16 cellular contexts compared by ENCODE assay signal in the genomic region with DNA sequence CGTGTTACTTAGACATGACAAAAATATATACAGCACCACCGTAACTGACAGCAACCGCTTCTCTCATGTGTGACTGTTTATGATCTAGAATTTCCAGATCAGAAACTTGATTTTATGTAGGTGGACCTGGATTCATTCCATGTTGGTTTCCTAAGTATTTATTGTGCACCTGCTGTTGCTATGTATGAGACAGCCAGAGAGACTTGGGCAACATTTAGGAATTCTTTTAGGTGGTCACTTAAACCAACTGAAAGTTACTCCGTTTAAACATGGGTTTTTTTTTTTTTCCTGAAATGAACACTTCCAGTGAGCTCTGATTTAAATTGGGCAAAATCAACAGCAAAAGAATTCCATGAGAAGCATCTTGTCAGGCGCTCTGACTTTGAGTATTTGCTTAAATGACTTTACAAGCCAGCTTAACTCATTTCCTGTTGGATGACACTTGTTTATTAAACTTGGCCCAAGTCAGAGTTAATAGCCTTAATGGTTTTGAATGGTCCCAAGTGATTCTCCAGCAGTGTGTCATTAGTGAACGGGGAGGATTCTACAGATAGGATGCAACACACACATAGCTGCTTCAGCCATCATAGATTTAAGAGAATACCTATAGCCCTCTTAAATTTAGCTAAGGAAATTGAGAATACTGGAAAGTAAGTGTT. TPM values are rescaled to one million over a fixed set of nuclear protein-coding genes. Genes with fewer than 3 reads are reported as not detected.
DNase-seq lines count a peak whose midpoint lies in the region; ATAC-seq, FAIRE-seq and TF ChIP-seq lines count a peak whose summit lies in the region.
"Had no signal": no experiment of that assay in that cellular context is flagged by ENCODE, and none has a peak within 500 bp of the region (broad histone marks: within the 10 kb centered on the region; RNA-seq: fewer than 3 reads in every experiment).

No MANE protein-coding gene starts in this region.

- no peak overlapping the region for H2BK20ac ChIP-seq in H1 (ENCODE audit: low read length)

- CTCF ChIA-PET in H1 (lab: Charles Lee; ENCODE audit: partially characterized antibody): interaction anchor here (1.1 to 1.6 kb wide), 3 partner anchors 14 to 52 kb away, joined by 3 to 5 read pairs (median 4); no protein-coding TSS in a partner anchor

- H3K23me2 ChIP-seq in H1 (ENCODE audit: low read depth, low read length): no peaks in the 10 kb centered on the region

- H3K56ac ChIP-seq in H1 (replicated peaks; ENCODE audit: insufficient read length, low read depth, low read length): no peak overlapping the region

- H2BK120ac ChIP-seq in H1 (replicated peaks; ENCODE audit: low read depth, low read length) (no peak overlapping the region), mesenchymal stem cell (ENCODE audit: low read depth, low read length) (no peak overlapping the region)

- H2BK15ac ChIP-seq in H1 (ENCODE audit: low read length) (no peak overlapping the region), mesenchymal stem cell (ENCODE audit: low read depth, poor library complexity, severe bottlenecking) (no peak overlapping the region)

- no peaks in the 10 kb centered on the region for H3K36me3 ChIP-seq in H1 (ENCODE audit: control insufficient read depth in 2 of 4, insufficient read depth in 4 of 4, low read length in 3 of 4)
- H3K36me3 ChIP-seq in mesenchymal stem cell (ENCODE audit: control insufficient read depth in 1 of 2, insufficient read depth in 2 of 2, low read depth in 1 of 2, low read length in 2 of 2): no peaks in the 10 kb centered on the region

- ATAC-seq in HG03095 (IDR thresholded peaks at IDR 0.05; ENCODE audit: unreplicated experiment) (no peak), HG03108 (IDR thresholded peaks at IDR 0.05; ENCODE audit: unreplicated experiment) (no peak)

- no peak overlapping the region for H4K5ac ChIP-seq in H1 (ENCODE audit: insufficient read length, low read depth, low read length)

- no peaks in the 10 kb centered on the region for H3K27me3 ChIP-seq in H1 (replicated peaks in 1 of 4; ENCODE audit: control insufficient read depth in 3 of 4, extremely low read depth in 1 of 4, insufficient read depth in 3 of 4, low read length in 3 of 4)
- H3K27me3 ChIP-seq in mesenchymal stem cell (ENCODE audit: control insufficient read depth in 1 of 2, insufficient read depth in 1 of 2, low read length in 2 of 2): no peaks in the 10 kb centered on the region

- H3K79me1 ChIP-seq in H1 (ENCODE audit: low read depth, low read length): no peaks in the 10 kb centered on the region
- peaks cover 7% of the 10 kb centered on the region for H3K79me1 ChIP-seq in mesenchymal stem cell (replicated peaks; ENCODE audit: low read length, poor library complexity, severe bottlenecking)

- H3K27ac ChIP-seq in H1 (ENCODE audit: low read depth, low read length): no peak overlapping the region
- peak overlapping the region; percentile 94 for H3K27ac ChIP-seq in mesenchymal stem cell (ENCODE audit: low read length, poor library complexity, severe bottlenecking)

- FAIRE-seq in H1 (lab: Jason Lieb, UNC): peak; percentile 24
- FAIRE-seq: colon had no signal

- no peak overlapping the region for H2AFZ ChIP-seq in H1 (ENCODE audit: low read length)
- no peak overlapping the region for H2AFZ ChIP-seq in mesenchymal stem cell (ENCODE audit: low read depth, low read length)

- 79% methylated on average over 6 of the region's 6 CpGs; no CpG with 5 or more reads in 1 of the 2 experiments for WGBS in H1 (ENCODE audit: extremely low coverage in 1 of 2, insufficient coverage in 1 of 2, insufficient read length in 1 of 2, insufficient replicate concordance in 2 of 2, low coverage in 1 of 2, low lambda C conversion rate in 2 of 2, missing lambda C conversion rate in 1 of 2), 2 experiments
- WGBS in mesenchymal stem cell: 31% methylated on average over 5 of the region's 6 CpGs

- no peak overlapping the region for H3K18ac ChIP-seq in H1 (ENCODE audit: extremely low read depth, low read length)
- H3K18ac ChIP-seq in mesenchymal stem cell (ENCODE audit: low read depth in 1 of 2, low read length in 2 of 2): no peak overlapping the region

- H2BK5ac ChIP-seq in H1 (ENCODE audit: low read depth, low read length) (no peak overlapping the region), mesenchymal stem cell (ENCODE audit: low read depth, low read length, poor library complexity, severe bottlenecking) (peak overlapping the region; percentile 54)

- H3K4me1 ChIP-seq in H1 (replicated peaks in 1 of 4; ENCODE audit: control insufficient read depth in 3 of 4, insufficient read depth in 4 of 4, low read length in 3 of 4): peaks cover 0 to 2% (median 0%) of the 10 kb centered on the region in 4 experiments; a peak in 1 of 7 replicates
- H3K4me1 ChIP-seq in mesenchymal stem cell (ENCODE audit: control insufficient read depth, insufficient read depth, low read depth, low read length): peaks cover 11% of the 10 kb centered on the region

- no peaks in the 10 kb centered on the region for H3K79me2 ChIP-seq in H1 (ENCODE audit: control insufficient read depth in 1 of 2, insufficient read depth in 2 of 2, low read length in 2 of 2)

- no peaks in the 10 kb centered on the region for H4K20me1 ChIP-seq in H1 (replicated peaks in 1 of 2; ENCODE audit: control insufficient read depth in 1 of 2, insufficient read depth in 2 of 2, low read length in 2 of 2)

- H2BK12ac ChIP-seq in H1 (ENCODE audit: low read depth, low read length) (no peak overlapping the region), mesenchymal stem cell (ENCODE audit: low read length in 2 of 2) (peak overlapping the region in 1 of 2 experiments; percentile 30)

- no peak overlapping the region for H3K9ac ChIP-seq in H1 (replicated peaks in 1 of 4; ENCODE audit: extremely low read depth in 1 of 4, low read depth in 3 of 4, low read length in 3 of 4)
- H3K9ac ChIP-seq in mesenchymal stem cell (ENCODE audit: low read length): no peak overlapping the region

- H4K91ac ChIP-seq in H1 (replicated peaks; ENCODE audit: insufficient read length, low read length): no peak overlapping the region
- H4K91ac ChIP-seq in mesenchymal stem cell (ENCODE audit: low read length): no peak overlapping the region

- H3K23ac ChIP-seq in H1 (ENCODE audit: insufficient read length): no peak overlapping the region
- H3K23ac ChIP-seq in mesenchymal stem cell (ENCODE audit: low read length in 2 of 2): no peak overlapping the region

- TF ChIP-seq POLR2A in H1 (IDR thresholded peaks at IDR 0.05; ENCODE audit: control extremely low read depth in 1 of 2, low read depth in 2 of 2, low read length in 2 of 2): no peak

- H3K9me3 ChIP-seq in H1 (ENCODE audit: insufficient read depth in 2 of 2, low read depth in 1 of 2, low read length in 1 of 2) (no peaks in the 10 kb centered on the region), mesenchymal stem cell (ENCODE audit: control insufficient read depth, low read length) (no peaks in the 10 kb centered on the region)

- POLR2A ChIA-PET in H1 (lab: Charles Lee; ENCODE audit: partially characterized antibody): no interaction called here

- TF ChIP-seq RAD21 in H1 (IDR thresholded peaks at IDR 0.05 in 1 of 2, conservative IDR thresholded peaks at IDR 0.05 in 1 of 2; ENCODE audit: low read depth in 2 of 2, low read length in 2 of 2): no peak

- H4K8ac ChIP-seq in H1 (ENCODE audit: extremely low read depth, insufficient read depth, low read length) (no peak overlapping the region), mesenchymal stem cell (ENCODE audit: low read length) (no peak overlapping the region)

- no peak for TF ChIP-seq EP300 in H1 (IDR thresholded peaks at IDR 0.05; ENCODE audit: borderline replicate concordance in 1 of 2, low read depth in 2 of 2, low read length in 2 of 2)

- in situ Hi-C loops in Caki2 (cut with HindIII; ENCODE audit: low pct_unique_long_range_greater_than_20kb, low sequenced_read_pairs): no loop called here

- H3K14ac ChIP-seq in H1 (ENCODE audit: insufficient read length) (no peak overlapping the region), mesenchymal stem cell (ENCODE audit: low read length in 2 of 2) (no peak overlapping the region)

- no peak for TF ChIP-seq CTCF in H1 (IDR thresholded peaks at IDR 0.05; ENCODE audit: control extremely low read depth in 1 of 3, insufficient read depth in 1 of 3, low read depth in 1 of 3, low read length in 3 of 3)

- H3K4me2 ChIP-seq in H1 (ENCODE audit: insufficient read depth in 1 of 2, low read depth in 2 of 2, low read length in 2 of 2): no peak overlapping the region
- no peak overlapping the region for H3K4me2 ChIP-seq in mesenchymal stem cell (ENCODE audit: low read length, poor library complexity, severe bottlenecking)

- H2AK5ac ChIP-seq in H1 (ENCODE audit: low read depth, low read length): no peak overlapping the region
- peak overlapping the region; percentile 23 for H2AK5ac ChIP-seq in mesenchymal stem cell (ENCODE audit: low read length, severe bottlenecking)

- H3K4ac ChIP-seq in H1 (replicated peaks; ENCODE audit: insufficient read length, low read depth, low read length): no peak overlapping the region
- no peak overlapping the region for H3K4ac ChIP-seq in mesenchymal stem cell (ENCODE audit: low read depth in 1 of 2, low read length in 2 of 2)

- DNase-seq in Caki2 (ENCODE audit: low read depth) (peak; percentile 76), LHCN-M2 (ENCODE audit: low read depth) (peak; percentile 25), H1 (ENCODE audit: low read depth in 1 of 2, low spot score in 2 of 2) (no peak), mesenchymal stem cell (peak; percentile 91)
- DNase-seq in stimulated activated naive CD4-positive, alpha-beta T cell (lab: John Stamatoyannopoulos, UW): no peak
- DNase-seq in activated CD4-positive, alpha-beta T cell treated with anti-CD3 and anti-CD28 coated beads for 1 hour: no peak
- DNase-seq: activated CD4-positive, alpha-beta T cell treated with anti-CD3 and anti-CD28 coated beads, Interleukin-2, amount 10 ng/mL, durations not matched to agents 7 days and 5 days; activated T-cell treated with anti-CD3 and anti-CD28 coated beads, Interleukin-2, amount 50 U/mL, for 24 hours; NCI-H1694; NCI-H526 treated with DMSO at 0.1 percent for 48 hours; stimulated activated CD4-positive, alpha-beta T cell treated with anti-CD3 and anti-CD28 coated beads, Interleukin-2, amount 100 ng/mL, for 24 hours; T-helper 9 cell had no signal

- H3K4me3 ChIP-seq in H1 (ENCODE audit: extremely low read depth in 1 of 4, insufficient read depth in 2 of 4, low read depth in 3 of 4, low read length in 4 of 4) (no peak overlapping the region), mesenchymal stem cell (ENCODE audit: insufficient read depth in 1 of 2, low read depth in 1 of 2, low read length in 2 of 2) (no peak overlapping the region)

RNA-seq across cellular contexts. Expression of a gene that starts 31.8 kb away (rescaled TPM):
- 26.3 and 32.1 TPM in 2 replicates for total RNA-seq in Caki2 (2014; rRNA removed; shearing (Covaris generic); ENCODE audit: low replicate concordance)
- 5.4 and 7.1 TPM in 2 replicates for total RNA-seq in LHCN-M2 (2014; rRNA removed)
- 2.7 TPM for polyA plus RNA-seq in LHCN-M2 (2012)
- total RNA-seq in H1 (2021; fragmentation: NEBNext Ultra II Directional; extraction: Animal tissue kit (Norgen Biotek cat#: 25700)): 1.4 and 1.9 TPM in 2 replicates
- 0.46 and 0.53 TPM in 2 replicates for polyA plus RNA-seq in H1 (2011; rRNA removed)
- polyA plus RNA-seq in H1 (2011; cell fraction: cytosol; rRNA removed): 0.57 TPM
- polyA plus RNA-seq in H1 (2011; cell fraction: nucleus; rRNA removed): 1.3 TPM
- 0.38 to 0.80 TPM (median 0.65 TPM) in 4 replicates for polyA plus RNA-seq in H1 (2012, experiment 1 of 2)
- 0.05 TPM for polyA plus RNA-seq in H1 (2012, experiment 2 of 2)
- 0.71 TPM for polyA plus RNA-seq in H1 (2013, experiment 1 of 2)
- polyA plus RNA-seq in H1 (2013, experiment 2 of 2): 0.81 TPM
- polyA minus RNA-seq in H1 (2011; rRNA and poly(A)+ RNA removed): 1.6 and 2.5 TPM in 2 replicates
- 1.3 TPM for polyA minus RNA-seq in H1 (2011; cell fraction: cytosol; rRNA and poly(A)+ RNA removed)
- 4.3 TPM for polyA minus RNA-seq in H1 (2011; cell fraction: nucleus; rRNA and poly(A)+ RNA removed)
- 20.7 TPM for polyA plus RNA-seq in mesenchymal stem cell (2013, experiment 1 of 2)
- polyA plus RNA-seq in mesenchymal stem cell (2013, experiment 2 of 2): 20.9 TPM
- total RNA-seq: B cell had no signal

Comparison
In these comparisons a context has a peak if more than half of its experiments do, and no peak if none do; other contexts are left out.
1. DNase-seq: peak in Caki2 (single experiment), LHCN-M2 (single experiment) and mesenchymal stem cell (single experiment); none in H1 (0 of 2), stimulated activated naive CD4-positive, alpha-beta T cell (0 of 6) and activated CD4-positive, alpha-beta T cell treated with anti-CD3 and anti-CD28 coated beads for 1 hour (single experiment).